In genomic region chr16:19118938-19119431, GRCh38 we compare ENCODE assay signal across 8 cellular contexts.
DNase-seq lines count a peak whose midpoint lies in the region; ATAC-seq and TF ChIP-seq lines count a peak whose summit lies in the region.

No MANE protein-coding gene starts in this region.

- H4K20me1 ChIP-seq in BLaER1 (no peaks in the 10 kb centered on the region), MM.1S (ENCODE audit: insufficient read depth, low read length) (no peaks in the 10 kb centered on the region)

- peak overlapping the region; percentile 78 for H3K27ac Mint-ChIP-seq in activated naive CD8-positive, alpha-beta T cell

- H3K79me2 ChIP-seq in MM.1S (ENCODE audit: low read length) = no peaks in the 10 kb centered on the region

- peak overlapping the region; percentile 52; the same call in 1 of the 2 replicates for H3K27ac ChIP-seq in BLaER1
- no peak overlapping the region for H3K27ac ChIP-seq in MM.1S (ENCODE audit: low read length)

- no peaks in the 10 kb centered on the region for H3K9me3 Mint-ChIP-seq in activated naive CD8-positive, alpha-beta T cell (ENCODE audit: low read depth)

- H3K9me3 ChIP-seq in BLaER1 (no peaks in the 10 kb centered on the region), MM.1S (replicated peaks; ENCODE audit: insufficient read depth, low read length) (no peaks in the 10 kb centered on the region)

- H3K4me1 Mint-ChIP-seq in activated naive CD8-positive, alpha-beta T cell (ENCODE audit: low read depth) = peaks cover 22% of the 10 kb centered on the region

- DNase-seq in MM.1S (no peak), hepatic stellate cell (ENCODE audit: low spot score) (peak; percentile 91), NCI-H1092 (lab: John Stamatoyannopoulos, UW) (no peak)
- peak; percentile 65 for DNase-seq in stimulated activated CD4-positive, alpha-beta T cell treated with anti-CD3 and anti-CD28 coated beads, Interleukin-1b, Interleukin-23, amount 100 ng/mL, for 48 hours

- H3K9ac ChIP-seq in BLaER1 (peak overlapping the region; percentile 62), MM.1S (ENCODE audit: low read length) (peak overlapping the region; percentile 8; the same call in 1 of the 2 replicates)

- no peaks in the 10 kb centered on the region for H3K36me3 ChIP-seq in BLaER1
- no peaks in the 10 kb centered on the region for H3K36me3 ChIP-seq in MM.1S (replicated peaks; ENCODE audit: insufficient read depth, low read length)

- H3K4me3 ChIP-seq in BLaER1 (no peak overlapping the region), MM.1S (ENCODE audit: low read length) (peak overlapping the region; percentile 40)

- H3F3A ChIP-seq in MM.1S (ENCODE audit: insufficient read depth, low read length) = no peaks in the 10 kb centered on the region

- H3K4me1 ChIP-seq in BLaER1 = peaks cover 51% of the 10 kb centered on the region
- no peaks in the 10 kb centered on the region for H3K4me1 ChIP-seq in MM.1S (ENCODE audit: low read length)

- H3K36me3 Mint-ChIP-seq in activated naive CD8-positive, alpha-beta T cell = no peaks in the 10 kb centered on the region

- ATAC-seq in HG02642 (IDR thresholded peaks at IDR 0.05; ENCODE audit: poor library complexity, unreplicated experiment) = no peak
- ATAC-seq in GM18858 (IDR thresholded peaks at IDR 0.05; ENCODE audit: unreplicated experiment) = no peak

- H3K4me3 Mint-ChIP-seq in activated naive CD8-positive, alpha-beta T cell = peak overlapping the region; percentile 67

- TF ChIP-seq CTCF in MM.1S (IDR thresholded peaks at IDR 0.05; ENCODE audit: low read length) = no peak

- peak overlapping the region; percentile 70 for H3K4me2 ChIP-seq in BLaER1
- H3K4me2 ChIP-seq in MM.1S (ENCODE audit: low read depth, low read length) = peak overlapping the region; percentile 46

- H3K27me3 ChIP-seq in BLaER1 = peaks cover 6% of the 10 kb centered on the region
- H3K27me3 ChIP-seq in MM.1S (replicated peaks; ENCODE audit: insufficient read depth, low read length) = no peaks in the 10 kb centered on the region

- peaks cover 7% of the 10 kb centered on the region for H3K27me3 Mint-ChIP-seq in activated naive CD8-positive, alpha-beta T cell

- H3K9me2 ChIP-seq in MM.1S (replicated peaks; ENCODE audit: insufficient read depth, low read length) = no peaks in the 10 kb centered on the region

- peak overlapping the region; percentile 78 for H2AFZ ChIP-seq in MM.1S (ENCODE audit: low read length)

Comparison
In these comparisons a context has a peak if more than half of its experiments do, and no peak if none do; other contexts are left out.
1. DNase-seq: peak in hepatic stellate cell (single experiment) and stimulated activated CD4-positive, alpha-beta T cell treated with anti-CD3 and anti-CD28 coated beads, Interleukin-1b, Interleukin-23, amount 100 ng/mL, for 48 hours (single experiment); none in MM.1S (single experiment) and NCI-H1092 (single experiment).